Comparison of ENCODE assay signal across 8 cellular contexts in the genomic region with DNA sequence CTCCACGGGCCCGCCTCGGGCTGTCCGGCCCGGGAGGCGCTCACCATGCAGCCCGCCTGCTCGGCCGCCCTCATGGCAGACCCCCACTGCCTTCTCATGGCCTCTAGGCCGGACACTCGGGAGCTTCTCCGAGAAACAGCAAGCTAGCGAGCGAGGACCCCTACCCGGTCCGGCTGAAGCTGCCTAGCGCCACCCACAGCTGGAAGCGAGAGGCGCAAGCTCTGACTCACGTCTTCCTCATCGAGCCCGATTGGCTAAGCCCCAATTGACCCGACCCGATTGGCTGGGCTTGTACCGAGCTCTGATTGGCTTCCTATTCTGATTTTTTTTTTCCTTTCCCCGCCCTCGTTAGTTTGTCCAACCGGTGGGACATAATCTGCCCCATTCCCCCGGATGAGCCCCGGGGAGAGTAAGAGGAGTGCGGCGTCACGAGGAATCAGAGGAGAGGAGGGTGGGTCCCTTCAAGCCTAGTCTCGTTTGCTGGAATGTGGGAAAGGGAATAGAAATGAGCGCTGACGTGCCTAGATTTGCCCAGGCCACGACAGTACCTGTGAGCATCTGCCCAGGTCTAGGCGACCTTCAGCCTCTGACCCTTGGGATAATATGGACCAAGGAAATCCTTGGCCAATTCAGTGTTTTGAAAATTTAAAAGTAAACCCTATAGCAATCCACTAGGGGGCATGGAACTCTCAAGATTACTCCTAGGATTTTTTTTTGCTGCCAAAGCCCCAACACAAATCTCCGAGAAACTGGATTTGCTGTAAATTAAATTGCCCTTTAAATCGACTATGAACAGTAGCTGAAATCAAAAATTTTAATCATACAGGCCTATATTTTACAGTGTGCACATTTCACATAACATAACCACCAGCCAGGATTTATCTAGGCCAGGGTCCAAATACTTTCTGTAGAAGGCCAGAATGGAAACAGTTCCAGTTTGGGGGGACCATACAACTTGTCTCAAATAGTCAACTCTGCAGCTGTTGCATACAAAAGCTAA. TPM values are rescaled to one million over a fixed set of nuclear protein-coding genes. Genes with fewer than 3 reads are reported as not detected.
A peak's percentile ranks its signal among the peaks of the same experiment; 100 is the strongest.
DNase-seq lines count a peak whose midpoint lies in the region; ATAC-seq and TF ChIP-seq lines count a peak whose summit lies in the region.

A gene with protein sequence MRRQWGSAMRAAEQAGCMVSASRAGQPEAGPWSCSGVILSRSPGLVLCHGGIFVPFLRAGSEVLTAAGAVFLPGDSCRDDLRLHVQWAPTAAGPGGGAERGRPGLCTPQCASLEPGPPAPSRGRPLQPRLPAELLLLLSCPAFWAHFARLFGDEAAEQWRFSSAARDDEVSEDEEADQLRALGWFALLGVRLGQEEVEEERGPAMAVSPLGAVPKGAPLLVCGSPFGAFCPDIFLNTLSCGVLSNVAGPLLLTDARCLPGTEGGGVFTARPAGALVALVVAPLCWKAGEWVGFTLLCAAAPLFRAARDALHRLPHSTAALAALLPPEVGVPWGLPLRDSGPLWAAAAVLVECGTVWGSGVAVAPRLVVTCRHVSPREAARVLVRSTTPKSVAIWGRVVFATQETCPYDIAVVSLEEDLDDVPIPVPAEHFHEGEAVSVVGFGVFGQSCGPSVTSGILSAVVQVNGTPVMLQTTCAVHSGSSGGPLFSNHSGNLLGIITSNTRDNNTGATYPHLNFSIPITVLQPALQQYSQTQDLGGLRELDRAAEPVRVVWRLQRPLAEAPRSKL (minus strand): TSS at position 212 of the 1,000 bp plus-strand sequence. CDS start 114 bp downstream, at position 98.

- peaks cover 19% of the 10 kb centered on the region for H3K4me1 ChIP-seq in mucosa of descending colon (ENCODE audit: low read depth)

- ATAC-seq in GM21576 (IDR thresholded peaks at IDR 0.05; ENCODE audit: unreplicated experiment) = peak; percentile 89
- ATAC-seq in mucosa of descending colon = peak; percentile 92

- H3K4me3 ChIP-seq in mucosa of descending colon = peak within 1 kb of the TSS; percentile 54

- TF ChIP-seq RAD21 in Ishikawa (IDR thresholded peaks at IDR 0.05; ENCODE audit: low read depth) = peak; percentile 53

- intact Hi-C loops in mucosa of descending colon (cut with DNase I, micrococcal nuclease) = no loop called here

- peak; percentile 99 for DNase-seq in DMS53 (lab: John Stamatoyannopoulos, UW)
- DNase-seq in OCI-M2 (lab: John Stamatoyannopoulos, UW; ENCODE audit: unreplicated experiment) = peak; percentile 90
- DNase-seq in activated T-cell treated with anti-CD3 and anti-CD28 coated beads for 4 hours = peak; percentile 86
- peak; percentile 96 for DNase-seq in epithelial cell of prostate (ENCODE audit: low read depth, low spot score)
- DNase-seq in mucosa of descending colon = peak; percentile 97 to 99 (median 98)
- peak; percentile 85 for DNase-seq in stimulated activated CD8-positive, alpha-beta memory T cell treated with anti-CD3 and anti-CD28 coated beads, Interleukin-4, amount 100 ng/mL, for 24 hours (ENCODE audit: low read depth)

- no peaks in the 10 kb centered on the region for H3K36me3 ChIP-seq in mucosa of descending colon (ENCODE audit: low read depth)

- no peak for TF ChIP-seq EP300 in Ishikawa (IDR thresholded peaks at IDR 0.05; ENCODE audit: borderline replicate concordance)

- H3K9me3 ChIP-seq in mucosa of descending colon = no peaks in the 10 kb centered on the region

- TF ChIP-seq CTCF in mucosa of descending colon (IDR thresholded peaks at IDR 0.05) = peak; percentile 86

- peak within 1 kb of the TSS; percentile 85 for H3K27ac ChIP-seq in epithelial cell of prostate

TF ChIP-seq in Ishikawa, 13 proteins besides CTCF, POLR2A, EP300 and RAD21:
- TF ChIP-seq FOXM1 (IDR thresholded peaks at IDR 0.05; ENCODE audit: borderline replicate concordance, low read depth) (0 out of 2 replicates have a peak, but pooled peaks have one; percentile 10), TAF1 (IDR thresholded peaks at IDR 0.05; ENCODE audit: low read depth) (peak; percentile 51), ZBTB7A (IDR thresholded peaks at IDR 0.05; ENCODE audit: low read depth) (peak; percentile 95), YY1 (IDR thresholded peaks at IDR 0.05; ENCODE audit: low read depth) (no peak), CEBPB (IDR thresholded peaks at IDR 0.05) (no peak), EGR1 (IDR thresholded peaks at IDR 0.05) (no peak), TCF12 (IDR thresholded peaks at IDR 0.05; ENCODE audit: low read depth) (no peak; the same call in 1 of the 2 replicates), CREB1 (IDR thresholded peaks at IDR 0.05; ENCODE audit: low read depth) (peak; percentile 61), TEAD4 (IDR thresholded peaks at IDR 0.05) (peak; percentile 56; the same call in 1 of the 2 replicates), NFIC (IDR thresholded peaks at IDR 0.05) (no peak)
- TF ChIP-seq, protein P1, sequence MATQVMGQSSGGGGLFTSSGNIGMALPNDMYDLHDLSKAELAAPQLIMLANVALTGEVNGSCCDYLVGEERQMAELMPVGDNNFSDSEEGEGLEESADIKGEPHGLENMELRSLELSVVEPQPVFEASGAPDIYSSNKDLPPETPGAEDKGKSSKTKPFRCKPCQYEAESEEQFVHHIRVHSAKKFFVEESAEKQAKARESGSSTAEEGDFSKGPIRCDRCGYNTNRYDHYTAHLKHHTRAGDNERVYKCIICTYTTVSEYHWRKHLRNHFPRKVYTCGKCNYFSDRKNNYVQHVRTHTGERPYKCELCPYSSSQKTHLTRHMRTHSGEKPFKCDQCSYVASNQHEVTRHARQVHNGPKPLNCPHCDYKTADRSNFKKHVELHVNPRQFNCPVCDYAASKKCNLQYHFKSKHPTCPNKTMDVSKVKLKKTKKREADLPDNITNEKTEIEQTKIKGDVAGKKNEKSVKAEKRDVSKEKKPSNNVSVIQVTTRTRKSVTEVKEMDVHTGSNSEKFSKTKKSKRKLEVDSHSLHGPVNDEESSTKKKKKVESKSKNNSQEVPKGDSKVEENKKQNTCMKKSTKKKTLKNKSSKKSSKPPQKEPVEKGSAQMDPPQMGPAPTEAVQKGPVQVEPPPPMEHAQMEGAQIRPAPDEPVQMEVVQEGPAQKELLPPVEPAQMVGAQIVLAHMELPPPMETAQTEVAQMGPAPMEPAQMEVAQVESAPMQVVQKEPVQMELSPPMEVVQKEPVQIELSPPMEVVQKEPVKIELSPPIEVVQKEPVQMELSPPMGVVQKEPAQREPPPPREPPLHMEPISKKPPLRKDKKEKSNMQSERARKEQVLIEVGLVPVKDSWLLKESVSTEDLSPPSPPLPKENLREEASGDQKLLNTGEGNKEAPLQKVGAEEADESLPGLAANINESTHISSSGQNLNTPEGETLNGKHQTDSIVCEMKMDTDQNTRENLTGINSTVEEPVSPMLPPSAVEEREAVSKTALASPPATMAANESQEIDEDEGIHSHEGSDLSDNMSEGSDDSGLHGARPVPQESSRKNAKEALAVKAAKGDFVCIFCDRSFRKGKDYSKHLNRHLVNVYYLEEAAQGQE (IDR thresholded peaks at IDR 0.05; ENCODE audit: low read depth) = no peak
- TF ChIP-seq, protein P2, sequence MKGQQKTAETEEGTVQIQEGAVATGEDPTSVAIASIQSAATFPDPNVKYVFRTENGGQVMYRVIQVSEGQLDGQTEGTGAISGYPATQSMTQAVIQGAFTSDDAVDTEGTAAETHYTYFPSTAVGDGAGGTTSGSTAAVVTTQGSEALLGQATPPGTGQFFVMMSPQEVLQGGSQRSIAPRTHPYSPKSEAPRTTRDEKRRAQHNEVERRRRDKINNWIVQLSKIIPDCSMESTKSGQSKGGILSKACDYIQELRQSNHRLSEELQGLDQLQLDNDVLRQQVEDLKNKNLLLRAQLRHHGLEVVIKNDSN (IDR thresholded peaks at IDR 0.05) = peak; percentile 35; the same call in 1 of the 2 replicates
- TF ChIP-seq, protein P3, sequence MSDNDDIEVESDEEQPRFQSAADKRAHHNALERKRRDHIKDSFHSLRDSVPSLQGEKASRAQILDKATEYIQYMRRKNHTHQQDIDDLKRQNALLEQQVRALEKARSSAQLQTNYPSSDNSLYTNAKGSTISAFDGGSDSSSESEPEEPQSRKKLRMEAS (IDR thresholded peaks at IDR 0.05) = no peak; the same call in 1 of the 2 replicates
TF ChIP-seq in Ishikawa: peak in this region for 6.

RNA-seq across cellular contexts. Expression of the gene that starts here (rescaled TPM):
- total RNA-seq in mucosa of descending colon = 10 to 100 TPM; 15.3 to 19.7 (median 15.8) TPM

Comparison
In these comparisons a context has a peak if more than half of its experiments do, and no peak if none do; other contexts are left out.
1. Peak in every context shown above with its lines: DNase-seq, ATAC-seq, H3K4me3 ChIP-seq and H3K27ac ChIP-seq.